ENCODE assay signal across 8 cellular contexts in the genomic region with DNA sequence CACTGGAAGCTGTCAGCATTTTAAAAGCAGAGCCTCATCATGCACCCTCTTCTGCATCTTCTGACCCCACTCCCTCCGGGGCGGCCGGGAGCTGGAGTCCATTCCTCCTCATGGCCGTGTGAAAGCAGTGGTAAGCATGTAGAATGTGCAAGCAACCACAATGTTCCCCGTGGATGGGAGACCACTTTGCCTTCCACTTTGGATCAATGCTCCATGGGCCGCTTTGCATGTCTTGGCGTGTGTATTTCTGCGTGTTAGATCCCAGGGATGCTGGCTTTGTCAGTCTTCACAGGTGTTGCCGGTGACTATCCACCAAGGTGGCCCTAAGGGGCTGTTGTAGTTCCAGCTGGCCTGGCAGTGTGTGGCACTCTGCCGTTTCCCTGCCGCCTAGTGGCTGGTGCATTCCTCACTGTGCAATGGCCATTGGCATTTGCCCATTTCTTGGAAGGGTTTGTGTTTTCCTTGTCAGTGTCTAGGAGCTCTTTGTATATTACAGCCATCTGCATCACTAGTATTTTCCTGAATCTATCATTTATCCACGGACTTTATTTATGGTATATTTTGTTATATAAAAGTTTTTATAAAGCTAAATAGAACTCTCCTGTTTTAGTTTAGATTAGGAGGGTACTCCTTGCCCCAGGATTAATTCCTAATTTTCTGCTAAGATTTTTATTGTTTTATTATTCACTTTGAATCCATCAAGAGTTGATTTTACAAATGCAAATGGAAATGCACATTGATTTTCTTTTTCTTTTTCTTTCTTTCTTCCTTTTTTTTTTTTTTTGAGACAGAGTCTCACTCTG. TPM values are rescaled to one million over a fixed set of nuclear protein-coding genes. Genes with fewer than 3 reads are reported as not detected.
A peak's percentile ranks its signal among the peaks of the same experiment; 100 is the strongest.
DNase-seq lines count a peak whose midpoint lies in the region; ATAC-seq, FAIRE-seq and TF ChIP-seq lines count a peak whose summit lies in the region.

No MANE protein-coding gene starts in this region.

- no peaks in the 10 kb centered on the region for H3K79me2 ChIP-seq in Loucy (ENCODE audit: insufficient read depth, low read length)
- no peaks in the 10 kb centered on the region for H3K79me2 ChIP-seq in K562 (ENCODE audit: control insufficient read depth, insufficient read depth, low read length)

- CTCF ChIA-PET in K562 (lab: Yijun Ruan, JAX; ENCODE audit: low intra/inter-chr PET ratio): no interaction called here

- H3K9me2 ChIP-seq in Loucy (replicated peaks; ENCODE audit: low read depth, low read length): no peaks in the 10 kb centered on the region

- no peak for TF ChIP-seq EP300 in K562 (IDR thresholded peaks at IDR 0.05; ENCODE audit: low read length)

- TF ChIP-seq POLR2A in K562 (conservative IDR thresholded peaks at IDR 0.05): no peak
- no peak for TF ChIP-seq POLR2A in right lobe of liver (IDR thresholded peaks at IDR 0.05)

- no peaks in the 10 kb centered on the region for H3K9me3 Mint-ChIP-seq in stimulated activated naive CD8-positive, alpha-beta T cell treated with anti-CD3 and anti-CD28 coated beads, Interleukin-15, amount 100 ng/mL, for 72 hours

- H3F3A ChIP-seq in Loucy (ENCODE audit: low read depth): no peaks in the 10 kb centered on the region

- intact Hi-C loops in K562 (cut with micrococcal nuclease) (no loop called here), right lobe of liver (cut with DNase I) (no loop called here)

- 0% methylated on average over 12 of the region's 12 CpGs for WGBS in K562 (ENCODE audit: insufficient coverage, low coverage, missing lambda C conversion rate)
- 66% methylated on average over 6 of the region's 12 CpGs for WGBS in right lobe of liver (ENCODE audit: insufficient coverage, low coverage, low lambda C conversion rate, missing lambda C conversion rate)

- no TSS peak for BruUV-seq in K562 (replicated peaks; lab: Mats Ljungman, UMichigan)

- POLR2A ChIA-PET in K562 (lab: Yijun Ruan, JAX): interaction anchor here (0.7 kb wide), 1 partner anchor 18 kb away, joined by 3 read pairs; no protein-coding TSS in a partner anchor

- no peak overlapping the region for H3K27ac Mint-ChIP-seq in stimulated activated naive CD8-positive, alpha-beta T cell treated with anti-CD3 and anti-CD28 coated beads, Interleukin-15, amount 100 ng/mL, for 72 hours

- H3K4me2 ChIP-seq in Loucy (ENCODE audit: low read depth, low read length, poor library complexity, severe bottlenecking): no peak overlapping the region
- H3K4me2 ChIP-seq in K562 (ENCODE audit: insufficient read depth, low read length): no peak overlapping the region

- no peaks in the 10 kb centered on the region for H3K9me1 ChIP-seq in K562 (ENCODE audit: control insufficient read depth, insufficient read depth, low read length)

- H2AFZ ChIP-seq in Loucy (ENCODE audit: low read length) (no peak overlapping the region), K562 (ENCODE audit: low read depth, low read length) (no peak overlapping the region)

- H3K27me3 Mint-ChIP-seq in stimulated activated naive CD8-positive, alpha-beta T cell treated with anti-CD3 and anti-CD28 coated beads, Interleukin-15, amount 100 ng/mL, for 72 hours: peaks cover 32% of the 10 kb centered on the region

- no peak overlapping the region for H3K27ac ChIP-seq in K562 (ENCODE audit: extremely low read depth, low read depth, low read length)
- H3K27ac ChIP-seq in right lobe of liver: peak overlapping the region in 1 of 3 donors; percentile 62

- H4K20me1 ChIP-seq in Loucy (ENCODE audit: insufficient read depth, low read length, poor library complexity, severe bottlenecking) (no peaks in the 10 kb centered on the region), K562 (replicated peaks; ENCODE audit: control insufficient read depth, insufficient read depth, low read length) (no peaks in the 10 kb centered on the region)

- no peak overlapping the region for H3K4me3 ChIP-seq in AG10803 (ENCODE audit: low read length)
- H3K4me3 ChIP-seq in Loucy (ENCODE audit: low read length, poor library complexity, severe bottlenecking): no peak overlapping the region
- no peak overlapping the region for H3K4me3 ChIP-seq in K562
- no peak overlapping the region for H3K4me3 ChIP-seq in right lobe of liver

- no peaks in the 10 kb centered on the region for H3K4me1 ChIP-seq in Loucy (ENCODE audit: insufficient read depth, low read length, poor library complexity, severe bottlenecking)
- no peaks in the 10 kb centered on the region; a peak in 1 of 5 replicates for H3K4me1 ChIP-seq in K562 (replicated peaks in 1 of 2; ENCODE audit: control insufficient read depth in 2 of 2, insufficient read depth in 2 of 2, low read length in 2 of 2)
- peaks cover 0 to 23% (median 3%) of the 10 kb centered on the region in 4 donors for H3K4me1 ChIP-seq in right lobe of liver

- H3K27me3 ChIP-seq in Loucy (ENCODE audit: insufficient read depth, low read length, poor library complexity, severe bottlenecking) (no peaks in the 10 kb centered on the region), K562 (ENCODE audit: control insufficient read depth in 2 of 2, insufficient read depth in 2 of 2, low read length in 2 of 2) (peaks cover 8 to 53% of the 10 kb centered on the region in 2 experiments; a peak in 3 of 5 replicates), right lobe of liver (no peaks in the 10 kb centered on the region)

- no peak for FAIRE-seq in K562 (lab: Jason Lieb, UNC)

- DNase-seq in AG10803 (ENCODE audit: low read depth): peak; percentile 31
- no peak for DNase-seq in K562 (ENCODE audit: extremely low read depth in 1 of 4, low spot score in 3 of 4)
- DNase-seq in right lobe of liver: peak in 2 of 3 donors; percentile 53 to 72
- DNase-seq in ecto neural progenitor cell (ENCODE audit: low spot score): no peak
- no peak for DNase-seq in stimulated activated naive CD8-positive, alpha-beta T cell treated with anti-CD3 and anti-CD28 coated beads, Interleukin-15, amount 100 ng/mL, for 72 hours

- no peak for TF ChIP-seq RAD21 in K562 (CRISPR knock-in tag; conservative IDR thresholded peaks at IDR 0.05 in 1 of 2, IDR thresholded peaks at IDR 0.05 in 1 of 2)

- no peaks in the 10 kb centered on the region for H3K9me3 ChIP-seq in Loucy (ENCODE audit: insufficient read depth, low read depth, low read length)
- no peaks in the 10 kb centered on the region for H3K9me3 ChIP-seq in K562 (replicated peaks; ENCODE audit: control insufficient read depth, insufficient read depth, low read depth, low read length)
- no peaks in the 10 kb centered on the region for H3K9me3 ChIP-seq in right lobe of liver

- no peak overlapping the region for H3K4me3 Mint-ChIP-seq in stimulated activated naive CD8-positive, alpha-beta T cell treated with anti-CD3 and anti-CD28 coated beads, Interleukin-15, amount 100 ng/mL, for 72 hours

- H3K9ac ChIP-seq in Loucy (ENCODE audit: low read depth, low read length, poor library complexity, severe bottlenecking) (no peak overlapping the region), K562 (ENCODE audit: insufficient read depth in 1 of 2, low read depth in 2 of 2, low read length in 2 of 2) (no peak overlapping the region)

- H3K36me3 ChIP-seq in Loucy (ENCODE audit: insufficient read depth, low read length): no peaks in the 10 kb centered on the region
- H3K36me3 ChIP-seq in K562 (ENCODE audit: control insufficient read depth, insufficient read depth, low read length): no peaks in the 10 kb centered on the region
- H3K36me3 ChIP-seq in right lobe of liver: no peaks in the 10 kb centered on the region

- in situ Hi-C loops in K562 (cut with MboI): no loop called here

- H3K4me1 Mint-ChIP-seq in stimulated activated naive CD8-positive, alpha-beta T cell treated with anti-CD3 and anti-CD28 coated beads, Interleukin-15, amount 100 ng/mL, for 72 hours: peaks cover 17% of the 10 kb centered on the region

- TF ChIP-seq CTCF in AG10803 (conservative IDR thresholded peaks at IDR 0.05; ENCODE audit: low read length) (peak; percentile 59), Loucy (conservative IDR thresholded peaks at IDR 0.05; ENCODE audit: low read length) (peak; percentile 50), K562 (IDR thresholded peaks at IDR 0.05 in 2 of 3, conservative IDR thresholded peaks at IDR 0.05 in 1 of 3; ENCODE audit: insufficient read depth in 2 of 3, low read depth in 1 of 3, low read length in 3 of 3) (peak in 2 of 3 experiments; percentile 8 to 10; a peak in 1 of 6 replicates), right lobe of liver (IDR thresholded peaks at IDR 0.05) (peak; percentile 54 to 65 (median 59))

- ATAC-seq in K562 (no peak), right lobe of liver (peak; percentile 63 to 70 (median 66)), HG03045 (IDR thresholded peaks at IDR 0.05; ENCODE audit: unreplicated experiment) (no peak), GM21825 (IDR thresholded peaks at IDR 0.05; ENCODE audit: unreplicated experiment) (no peak)
- no peak for ATAC-seq in stimulated activated naive CD8-positive, alpha-beta T cell treated with anti-CD3 and anti-CD28 coated beads, Interleukin-15, amount 100 ng/mL, for 72 hours

RNA-seq across cellular contexts. Expression of gene ALDH3A1, which starts 5.8 kb away (rescaled TPM):
- total RNA-seq in K562 (2011; cell fraction: chromatin; rRNA removed; ENCODE audit: low replicate concordance): not detected in 2 replicates
- total RNA-seq in K562 (2011; cell fraction: nucleolus; rRNA removed): not detected in 2 replicates
- total RNA-seq in K562 (2011; cell fraction: nucleoplasm; rRNA removed): not detected in 2 replicates
- total RNA-seq in K562 (2014; rRNA removed) (not detected in 2 replicates), K562 (2014; rRNA removed; fragmentation: Illumina TruSeq; extraction: Trizol) (not detected in 2 replicates), K562 (2015; rRNA removed; fragmentation: Illumina TruSeq; extraction: Trizol) (not detected in 2 replicates), K562 (2021) (not detected in 2 replicates), right lobe of liver (10 to 100 TPM in 2 of 6 experiments, 1 to 10 TPM in 2, under 1 TPM in 2; 0.26 to 13.8 (median 1.7) TPM)
- polyA plus RNA-seq in K562 (2011; rRNA removed) (not detected in 2 replicates), K562 (2014; fragmentation: Illumina TruSeq; extraction: Trizol) (not detected in 2 replicates), K562 (2014; fragmentation: Nextera tagmentation; extraction: Ambion mirVana) (not detected), K562 (2014; rRNA removed) (not detected in 2 replicates)
- polyA plus RNA-seq in K562 (2011; cell fraction: cytosol; rRNA removed): not detected in 2 replicates
- polyA plus RNA-seq in K562 (2011; cell fraction: nucleus; rRNA removed): not detected in 2 replicates
- polyA plus RNA-seq in K562 (2012): not detected in 2 replicates
- not detected in 2 replicates for polyA minus RNA-seq in K562 (2011; rRNA and poly(A)+ RNA removed)
- not detected in 2 replicates for polyA minus RNA-seq in K562 (2011; cell fraction: cytosol; rRNA and poly(A)+ RNA removed)
- polyA minus RNA-seq in K562 (2011; cell fraction: nucleus; rRNA and poly(A)+ RNA removed): not detected in 2 replicates

RNA-seq across cellular contexts. Expression of gene SLC47A2, which starts 37.5 kb away (rescaled TPM):
- not detected in 2 replicates for total RNA-seq in K562 (2011; cell fraction: chromatin; rRNA removed; ENCODE audit: low replicate concordance)
- not detected in 2 replicates for total RNA-seq in K562 (2011; cell fraction: nucleolus; rRNA removed)
- not detected in 2 replicates for total RNA-seq in K562 (2011; cell fraction: nucleoplasm; rRNA removed)
- total RNA-seq in K562 (2014; rRNA removed) (not detected in 2 replicates), K562 (2014; rRNA removed; fragmentation: Illumina TruSeq; extraction: Trizol) (not detected in 2 replicates), K562 (2015; rRNA removed; fragmentation: Illumina TruSeq; extraction: Trizol) (not detected in 2 replicates), K562 (2021) (not detected in 2 replicates), right lobe of liver (not detected)
- polyA plus RNA-seq in K562 (2011; rRNA removed) (not detected in 2 replicates), K562 (2014; fragmentation: Illumina TruSeq; extraction: Trizol) (not detected in 2 replicates), K562 (2014; fragmentation: Nextera tagmentation; extraction: Ambion mirVana) (not detected), K562 (2014; rRNA removed) (not detected in 2 replicates)
- polyA plus RNA-seq in K562 (2011; cell fraction: cytosol; rRNA removed): not detected in 2 replicates
- not detected in 2 replicates for polyA plus RNA-seq in K562 (2011; cell fraction: nucleus; rRNA removed)
- polyA plus RNA-seq in K562 (2012): not detected in 2 replicates
- polyA minus RNA-seq in K562 (2011; rRNA and poly(A)+ RNA removed): not detected in 2 replicates
- polyA minus RNA-seq in K562 (2011; cell fraction: cytosol; rRNA and poly(A)+ RNA removed): not detected in 2 replicates
- not detected in 2 replicates for polyA minus RNA-seq in K562 (2011; cell fraction: nucleus; rRNA and poly(A)+ RNA removed)

Comparison
In these comparisons a context has a peak if more than half of its experiments do, and no peak if none do; other contexts are left out.
1. DNase-seq: peak in AG10803 (single experiment) and right lobe of liver (2 of 3); none in K562 (0 of 4), ecto neural progenitor cell (single experiment) and stimulated activated naive CD8-positive, alpha-beta T cell treated with anti-CD3 and anti-CD28 coated beads, Interleukin-15, amount 100 ng/mL, for 72 hours (0 of 2).
2. CTCF ChIP-seq: peak in every context shown above with its lines; median percentile 59 in AG10803; 59 in right lobe of liver; 50 in Loucy; 9 in K562.
3. ATAC-seq: peak in right lobe of liver (4 of 4); none in K562 (single experiment), HG03045 (single experiment), GM21825 (single experiment) and stimulated activated naive CD8-positive, alpha-beta T cell treated with anti-CD3 and anti-CD28 coated beads, Interleukin-15, amount 100 ng/mL, for 72 hours (single experiment).